In genomic region chr6:79984261-79984660, GRCh38 we compare ENCODE assay signal across 8 cellular contexts. TPM values are rescaled to one million over a fixed set of nuclear protein-coding genes. Genes with fewer than 3 reads are reported as not detected.
DNase-seq lines count a peak whose midpoint lies in the region; ATAC-seq and TF ChIP-seq lines count a peak whose summit lies in the region.

No MANE protein-coding gene starts in this region.

- H3K27ac ChIP-seq in Peyer's patch (no peak overlapping the region), caudate nucleus (ENCODE audit: low read depth, low read length) (no peak overlapping the region)

- H3K4me1 ChIP-seq in Peyer's patch: no peaks in the 10 kb centered on the region

- no peaks in the 10 kb centered on the region for H3K36me3 Mint-ChIP-seq in T-helper 17 cell (ENCODE audit: low read depth)

- no peaks in the 10 kb centered on the region for H3K27me3 Mint-ChIP-seq in T-helper 17 cell

- peak overlapping the region; percentile 91 for H3K27ac Mint-ChIP-seq in T-helper 17 cell

- no peaks in the 10 kb centered on the region for H3K9me3 ChIP-seq in T-helper 17 cell (ENCODE audit: control insufficient read depth, low read length, poor library complexity, severe bottlenecking)
- no peaks in the 10 kb centered on the region for H3K9me3 ChIP-seq in Peyer's patch

- no peak for TF ChIP-seq POLR2A in Peyer's patch (IDR thresholded peaks at IDR 0.05)

- no peak for TF ChIP-seq CTCF in Peyer's patch (IDR thresholded peaks at IDR 0.05)

- H3K27me3 ChIP-seq in Peyer's patch: no peaks in the 10 kb centered on the region

- no peak overlapping the region for H3K4me3 Mint-ChIP-seq in T-helper 17 cell

- peak; percentile 38 for ATAC-seq in GM18519 (IDR thresholded peaks at IDR 0.05; ENCODE audit: low FRiP score, unreplicated experiment)
- ATAC-seq in HG02759 (IDR thresholded peaks at IDR 0.05; ENCODE audit: unreplicated experiment): peak; percentile 73
- ATAC-seq in T-helper 17 cell: peak; percentile 85
- ATAC-seq in left lobe of liver: peak; percentile 70
- ATAC-seq in GM21526 (IDR thresholded peaks at IDR 0.05; ENCODE audit: low FRiP score, unreplicated experiment): no peak

- no peak overlapping the region for H3K4me3 ChIP-seq in Peyer's patch

- H3K4me1 Mint-ChIP-seq in T-helper 17 cell: peaks cover 31% of the 10 kb centered on the region

- DNase-seq in T-helper 17 cell (peak in 2 of 3 donors; percentile 22 to 36), left lobe of liver (ENCODE audit: low spot score) (no peak), Peyer's patch (no peak), caudate nucleus (lab: John Stamatoyannopoulos, UW) (no peak), retina (no peak)

- no peaks in the 10 kb centered on the region for H3K36me3 ChIP-seq in Peyer's patch

RNA-seq across cellular contexts. Expression of gene TTK, which starts 20.2 kb away (rescaled TPM):
- total RNA-seq in T-helper 17 cell (1 to 10 TPM in 1 of 2 donors, under 1 TPM in 1; 0.85 to 1.2 TPM), left lobe of liver (0.28 TPM), Peyer's patch (1 to 10 TPM in 3 of 4 donors, under 1 TPM in 1; 0.94 to 5.9 (median 4.1) TPM)

RNA-seq across cellular contexts. Expression of gene ELOVL4, which starts 36.9 kb away (rescaled TPM):
- 1 to 10 TPM; 3.9 to 5.1 TPM for total RNA-seq in T-helper 17 cell
- not detected for total RNA-seq in left lobe of liver
- 1 to 10 TPM in 1 of 4 donors, under 1 TPM in 2, not detected in 1; 0.67 to 1.1 (median 0.85) TPM for total RNA-seq in Peyer's patch

Comparison
In these comparisons a context has a peak if more than half of its experiments do, and no peak if none do; other contexts are left out.
1. DNase-seq: peak in T-helper 17 cell (2 of 3); none in left lobe of liver (single experiment), Peyer's patch (0 of 3), caudate nucleus (0 of 61) and retina (single experiment).